ENCODE assay signal across 13 cellular contexts in genomic region chr6:88662163-88662580, GRCh38.
DNase-seq lines count a peak whose midpoint lies in the region; ATAC-seq, FAIRE-seq and TF ChIP-seq lines count a peak whose summit lies in the region.
"Had no signal": no experiment of that assay in that cellular context is flagged by ENCODE, and none has a peak within 500 bp of the region (broad histone marks: within the 10 kb centered on the region; RNA-seq: fewer than 3 reads in every experiment).

No MANE protein-coding gene starts in this region.

- TF ChIP-seq CTCF in bronchial epithelial cell (IDR thresholded peaks at IDR 0.05; ENCODE audit: insufficient read depth, low read length, severe bottlenecking) (no peak), natural killer cell (IDR thresholded peaks at IDR 0.05) (no peak)

- ATAC-seq in GM18505 (IDR thresholded peaks at IDR 0.05; ENCODE audit: unreplicated experiment) (peak; percentile 57), GM21515 (IDR thresholded peaks at IDR 0.05; ENCODE audit: unreplicated experiment) (peak; percentile 67), HG03565 (IDR thresholded peaks at IDR 0.05; ENCODE audit: unreplicated experiment) (peak; percentile 47), HG03442 (IDR thresholded peaks at IDR 0.05; ENCODE audit: unreplicated experiment) (no peak), GM18868 (IDR thresholded peaks at IDR 0.05; ENCODE audit: unreplicated experiment) (no peak), natural killer cell (no peak)
- ATAC-seq: CD8-positive, alpha-beta T cell had no signal

- no peaks in the 10 kb centered on the region for H3K27me3 Mint-ChIP-seq in natural killer cell (ENCODE audit: low read depth in 2 of 2)

- H3K4me3 Mint-ChIP-seq in natural killer cell, result no peak overlapping the region
- H3K4me3 Mint-ChIP-seq: CD8-positive, alpha-beta T cell had no signal

- peaks cover 4 to 19% of the 10 kb centered on the region in 2 donors for H3K9me3 Mint-ChIP-seq in natural killer cell

- no peak overlapping the region for H3K4me3 ChIP-seq in bronchial epithelial cell (ENCODE audit: low read depth, low read length)
- H3K4me3 ChIP-seq: upper lobe of left lung had no signal

- peaks cover 16 to 31% of the 10 kb centered on the region in 2 donors for H3K4me1 Mint-ChIP-seq in natural killer cell

- DNase-seq in bronchial epithelial cell (ENCODE audit: low read depth) (no peak), retina (no peak), natural killer cell (no peak)
- DNase-seq: activated T-cell treated with anti-CD3 and anti-CD28 coated beads for 4 hours; CD8-positive, alpha-beta T cell; NCI-H510A; T-helper 9 cell had no signal

- peak; percentile 85 for FAIRE-seq in bronchial epithelial cell (lab: Jason Lieb, UNC)

- no peak for TF ChIP-seq POLR2A in GM18505 (IDR thresholded peaks at IDR 0.05; ENCODE audit: borderline replicate concordance, extremely low read depth, insufficient read depth, insufficient read length)

- intact Hi-C loops in natural killer cell (cut with micrococcal nuclease), result no loop called here

- no peaks in the 10 kb centered on the region for H3K36me3 ChIP-seq in bronchial epithelial cell (ENCODE audit: control insufficient read depth, insufficient read depth, low read length)
- H3K36me3 ChIP-seq: upper lobe of left lung had no signal

- H3K36me3 Mint-ChIP-seq in natural killer cell, result peaks cover 37% of the 10 kb centered on the region

- H3K27me3 ChIP-seq in bronchial epithelial cell (ENCODE audit: control insufficient read depth, insufficient read depth, low read length), result no peaks in the 10 kb centered on the region
- H3K27me3 ChIP-seq: upper lobe of left lung had no signal

- no peak overlapping the region for H3K27ac Mint-ChIP-seq in natural killer cell
- H3K27ac Mint-ChIP-seq: CD8-positive, alpha-beta T cell had no signal

Comparison
In these comparisons a context has a peak if more than half of its experiments do, and no peak if none do; other contexts are left out.
1. ATAC-seq: peak in GM18505 (single experiment), GM21515 (single experiment) and HG03565 (single experiment); none in HG03442 (single experiment), GM18868 (single experiment) and natural killer cell (0 of 3).